11 cellular contexts compared by ENCODE assay signal in the genomic region with DNA sequence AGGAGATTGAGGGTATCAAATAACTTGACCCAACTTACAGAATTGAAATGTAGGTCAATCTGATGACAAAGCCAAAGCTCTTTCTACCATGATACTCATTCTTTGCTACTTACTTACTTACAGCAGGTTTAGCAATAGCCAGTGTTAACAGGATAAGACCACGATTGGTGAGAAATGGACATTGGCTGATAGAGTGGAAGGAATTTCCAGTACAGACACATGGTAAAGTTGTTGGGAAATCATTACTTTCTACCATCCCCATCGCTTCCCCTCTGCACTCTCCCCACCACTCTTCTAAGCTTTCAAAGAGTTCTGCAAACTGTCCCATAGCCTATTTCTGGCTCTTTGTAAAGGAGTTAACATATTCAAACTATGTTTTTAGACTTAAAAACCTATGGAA.
"Had no signal": no experiment of that assay in that cellular context is flagged by ENCODE, and none has a peak within 500 bp of the region (broad histone marks: within the 10 kb centered on the region; RNA-seq: fewer than 3 reads in every experiment).

No MANE protein-coding gene starts in this region.

- DNase-seq: activated CD4-positive, alpha-beta T cell treated with anti-CD3 and anti-CD28 coated beads for 48 hours; activated CD8-positive, alpha-beta T cell treated with anti-CD3 and anti-CD28 coated beads, Interleukin-2, amount 10 ng/mL, durations not matched to agents 7 days and 5 days; activated naive CD4-positive, alpha-beta T cell treated with Interleukin-2 at 50 U/mL for 16 hours; colonic mucosa; effector CD8-positive, alpha-beta T cell; midbrain; retina; tibial artery had no signal

- H3K9ac ChIP-seq: neural progenitor cell had no signal

- H3K4me3 ChIP-seq: colonic mucosa, neural progenitor cell, pancreas, skin epidermis, tibial artery had no signal

- H3K4me2 ChIP-seq: neural progenitor cell had no signal

- ATAC-seq: activated CD8-positive, alpha-beta T cell treated with anti-CD3 and anti-CD28 coated beads, Interleukin-2, amount 10 ng/mL, durations not matched to agents 7 days and 5 days had no signal

- FAIRE-seq: pancreas had no signal

- H3K4me1 ChIP-seq: tibial artery had no signal

- H3K27me3 ChIP-seq: colonic mucosa, neural progenitor cell, pancreas, tibial artery had no signal

- H3K27ac ChIP-seq: colonic mucosa, neural progenitor cell, skin epidermis, tibial artery had no signal

- H2AFZ ChIP-seq: neural progenitor cell had no signal

- H3K36me3 ChIP-seq: neural progenitor cell, pancreas, tibial artery had no signal

- H3K9me3 ChIP-seq: colonic mucosa, pancreas, tibial artery had no signal
